In genomic region chr9:109593612-109594011, GRCh38 we compare ENCODE assay signal across 24 cellular contexts.
"Had no signal": no experiment of that assay in that cellular context is flagged by ENCODE, and none has a peak within 500 bp of the region (broad histone marks: within the 10 kb centered on the region; RNA-seq: fewer than 3 reads in every experiment).

No MANE protein-coding gene starts in this region.

- H2AFZ ChIP-seq: parathyroid adenoma had no signal

- H3K27ac Mint-ChIP-seq: immature natural killer cell; mesothelial cell of epicardium; naive thymus-derived CD4-positive, alpha-beta T cell; natural killer cell treated with Interleukin-12 subunit alpha and Interleukin-12 subunit beta and Interleukin-15 and Interleukin-18, amount 100 ng/mL, for 72 hours; stimulated activated memory B cell treated with anti-CD40 and anti-IgM and Interleukin-4, amounts not matched to agents 10 μg/mL and 1 μg/mL and 100 μg/mL, for 72 hours; stimulated activated naive CD8-positive, alpha-beta T cell treated with anti-CD3 and anti-CD28 coated beads, Interleukin-15, amount 100 ng/mL, for 72 hours; type B pancreatic cell had no signal

- H3K79me2 ChIP-seq: parathyroid adenoma had no signal

- H3K27ac ChIP-seq: left ventricle myocardium inferior, parathyroid adenoma, right atrium auricular region, right lobe of liver, tibial nerve, uterus had no signal

- H3K4me2 ChIP-seq: smooth muscle cell had no signal

- H3K36me3 Mint-ChIP-seq: immature natural killer cell; naive thymus-derived CD4-positive, alpha-beta T cell; natural killer cell treated with Interleukin-12 subunit alpha and Interleukin-12 subunit beta and Interleukin-15 and Interleukin-18, amount 100 ng/mL, for 72 hours; stimulated activated memory B cell treated with anti-CD40 and anti-IgM and Interleukin-4, amounts not matched to agents 10 μg/mL and 1 μg/mL and 100 μg/mL, for 72 hours; type B pancreatic cell had no signal

- ATAC-seq: naive thymus-derived CD4-positive, alpha-beta T cell; natural killer cell treated with Interleukin-12 subunit alpha and Interleukin-12 subunit beta and Interleukin-15 and Interleukin-18, amount 100 ng/mL, for 72 hours; right lobe of liver; stimulated activated memory B cell treated with anti-CD40 and anti-IgM and Interleukin-4, amounts not matched to agents 10 μg/mL and 1 μg/mL and 100 μg/mL, for 72 hours; stimulated activated naive CD8-positive, alpha-beta T cell treated with anti-CD3 and anti-CD28 coated beads, Interleukin-15, amount 100 ng/mL, for 72 hours had no signal

- H3K27me3 Mint-ChIP-seq: type B pancreatic cell had no signal

- H3K4me3 ChIP-seq: left ventricle myocardium inferior, lung, right atrium auricular region, right lobe of liver, smooth muscle cell, tibial nerve, uterus had no signal

- H3K27me3 ChIP-seq: right atrium auricular region, right lobe of liver, tibial nerve, uterus had no signal

- DNase-seq: hypothalamus; immature natural killer cell; kidney; left ventricle myocardium inferior; mesendoderm; naive thymus-derived CD4-positive, alpha-beta T cell; right lobe of liver; stimulated activated CD4-positive, alpha-beta T cell treated with anti-CD3 and anti-CD28 coated beads, Interleukin-1b, Interleukin-23, amount 100 ng/mL, for 48 hours; stimulated activated CD4-positive, alpha-beta T cell treated with anti-CD3 and anti-CD28 coated beads, Interleukin-2, amount 100 ng/mL, for 48 hours; stimulated activated CD4-positive, alpha-beta T cell treated with anti-CD3 and anti-CD28 coated beads, Interleukin-4, amount 100 ng/mL, for 4 hours; stimulated activated CD8-positive, alpha-beta memory T cell treated with anti-CD3 and anti-CD28 coated beads, Interleukin-4, amount 100 ng/mL, for 48 hours; stimulated activated naive CD4-positive, alpha-beta T cell treated with Interleukin-2 at 50 U/mL for 16 hours; stimulated activated naive CD8-positive, alpha-beta T cell treated with anti-CD3 and anti-CD28 coated beads, Interleukin-15, amount 100 ng/mL, for 72 hours; substantia nigra; uterus had no signal

- H3K9me3 ChIP-seq: right lobe of liver, uterus had no signal

- H3K36me3 ChIP-seq: left ventricle myocardium inferior, right atrium auricular region, right lobe of liver, tibial nerve, uterus had no signal

- H3K4me1 ChIP-seq: parathyroid adenoma, right lobe of liver, tibial nerve, uterus had no signal

- H3K4me3 Mint-ChIP-seq: immature natural killer cell; mesothelial cell of epicardium; naive thymus-derived CD4-positive, alpha-beta T cell; natural killer cell treated with Interleukin-12 subunit alpha and Interleukin-12 subunit beta and Interleukin-15 and Interleukin-18, amount 100 ng/mL, for 72 hours; stimulated activated memory B cell treated with anti-CD40 and anti-IgM and Interleukin-4, amounts not matched to agents 10 μg/mL and 1 μg/mL and 100 μg/mL, for 72 hours; stimulated activated naive CD8-positive, alpha-beta T cell treated with anti-CD3 and anti-CD28 coated beads, Interleukin-15, amount 100 ng/mL, for 72 hours; type B pancreatic cell had no signal

- H3K4me1 Mint-ChIP-seq: immature natural killer cell; naive thymus-derived CD4-positive, alpha-beta T cell; stimulated activated memory B cell treated with anti-CD40 and anti-IgM and Interleukin-4, amounts not matched to agents 10 μg/mL and 1 μg/mL and 100 μg/mL, for 72 hours; stimulated activated naive CD8-positive, alpha-beta T cell treated with anti-CD3 and anti-CD28 coated beads, Interleukin-15, amount 100 ng/mL, for 72 hours had no signal
